In the genomic region with DNA sequence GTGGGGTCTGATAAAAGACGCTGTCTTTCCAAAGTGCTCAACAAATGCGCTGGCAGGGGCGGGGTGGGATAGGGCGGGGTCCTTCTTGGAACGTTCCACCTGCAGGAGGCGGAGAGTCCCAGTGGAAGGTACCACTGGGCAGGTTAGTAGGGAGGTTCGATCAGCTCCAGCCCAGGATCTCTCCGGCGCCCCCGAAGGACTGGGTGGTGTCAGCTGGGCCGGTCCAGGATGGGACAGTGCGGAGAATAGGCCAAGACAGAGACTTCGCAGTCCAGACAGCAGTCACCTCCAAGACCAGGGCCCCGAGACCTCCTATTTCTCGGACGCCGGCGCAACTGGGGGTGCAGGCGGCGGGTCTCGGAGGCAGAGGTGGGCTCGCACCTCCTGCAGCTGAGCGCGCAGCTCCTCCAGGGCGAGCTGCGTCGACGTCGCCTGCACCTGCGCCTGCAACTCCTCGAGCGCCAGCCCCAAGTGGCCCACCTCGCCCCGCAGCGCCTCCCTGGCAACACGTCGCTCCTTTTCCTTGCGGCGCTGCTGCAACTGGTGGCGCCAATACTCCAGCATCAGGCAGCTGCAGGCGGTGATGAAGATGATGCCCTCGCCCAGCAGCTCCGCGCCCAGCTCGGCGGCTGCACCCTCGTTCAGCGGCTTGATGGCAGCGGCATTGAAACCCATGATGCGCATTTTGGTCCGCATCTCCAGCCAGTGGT, we compare ENCODE assay signal across 9 cellular contexts. TPM values are rescaled to one million over a fixed set of nuclear protein-coding genes. Genes with fewer than 3 reads are reported as not detected.
DNase-seq lines count a peak whose midpoint lies in the region; ATAC-seq and TF ChIP-seq lines count a peak whose summit lies in the region.
"Had no signal": no experiment of that assay in that cellular context is flagged by ENCODE, and none has a peak within 500 bp of the region (broad histone marks: within the 10 kb centered on the region; RNA-seq: fewer than 3 reads in every experiment).

No MANE protein-coding gene starts in this region.

- TF ChIP-seq RAD21 in SK-N-SH (IDR thresholded peaks at IDR 0.05; ENCODE audit: low read length) = no peak

- H2AFZ ChIP-seq in SK-N-SH (ENCODE audit: low read depth) = no peak overlapping the region

- H3K4me1 ChIP-seq in SK-N-SH (ENCODE audit: control insufficient read depth in 1 of 2, insufficient read depth in 2 of 2, low read depth in 1 of 2, low read length in 1 of 2) = no peaks in the 10 kb centered on the region; a peak in 1 of 4 replicates
- H3K4me1 ChIP-seq in right cardiac atrium (ENCODE audit: control insufficient read depth, insufficient read depth, low read length) = peaks cover 4% of the 10 kb centered on the region
- H3K4me1 ChIP-seq in rectal smooth muscle tissue (ENCODE audit: control insufficient read depth, insufficient read depth, low read length) = no peaks in the 10 kb centered on the region

- H3K27ac ChIP-seq in SK-N-SH (ENCODE audit: low read depth in 2 of 2, low read length in 1 of 2) (no peak overlapping the region), right cardiac atrium (ENCODE audit: low read length) (no peak overlapping the region), rectal smooth muscle tissue (ENCODE audit: low read depth, low read length) (no peak overlapping the region)
- H3K27ac ChIP-seq: BLaER1 treated with 17β-estradiol and CSF1 and Interleukin-3, amounts not matched to agents 10 nM and 100 nM had no signal

- no peaks in the 10 kb centered on the region for H3K9me2 ChIP-seq in SK-N-SH

- H4K20me1 ChIP-seq in SK-N-SH (ENCODE audit: insufficient read depth) = peaks cover 9% of the 10 kb centered on the region; the same call in 1 of the 2 replicates

- H3K9ac ChIP-seq in SK-N-SH (no peak overlapping the region), rectal smooth muscle tissue (ENCODE audit: low read length) (no peak overlapping the region)
- H3K9ac ChIP-seq: BLaER1 treated with 17β-estradiol and CSF1 and Interleukin-3, amounts not matched to agents 10 nM and 100 nM had no signal

- no peak for TF ChIP-seq EP300 in SK-N-SH (IDR thresholded peaks at IDR 0.05; ENCODE audit: borderline replicate concordance in 1 of 2, low read depth in 1 of 2, low read length in 1 of 2)

- H3K27me3 ChIP-seq in SK-N-SH (ENCODE audit: insufficient read depth) (no peaks in the 10 kb centered on the region), right cardiac atrium (ENCODE audit: control insufficient read depth, insufficient read depth) (no peaks in the 10 kb centered on the region), rectal smooth muscle tissue (ENCODE audit: control insufficient read depth, insufficient read depth, low read length) (no peaks in the 10 kb centered on the region)
- H3K27me3 ChIP-seq: BLaER1 treated with 17β-estradiol and CSF1 and Interleukin-3, amounts not matched to agents 10 nM and 100 nM had no signal

- intact Hi-C loops in right cardiac atrium (cut with DNase I) = loop anchor here in 3 of 4 donors (10.0 kb wide), 2 partner anchors 46 to 116 kb away; no protein-coding TSS in a partner anchor

- H3K36me3 ChIP-seq in SK-N-SH (replicated peaks in 1 of 2; ENCODE audit: control insufficient read depth in 1 of 2, insufficient read depth in 2 of 2, low read length in 1 of 2) = peaks cover 20 to 37% of the 10 kb centered on the region in 2 experiments
- H3K36me3 ChIP-seq in rectal smooth muscle tissue (ENCODE audit: control insufficient read depth, insufficient read depth, low read length) = peaks cover 21% of the 10 kb centered on the region

- no peak for TF ChIP-seq CTCF in SK-N-SH (IDR thresholded peaks at IDR 0.05)

- peaks cover 21% of the 10 kb centered on the region for H3F3A ChIP-seq in SK-N-SH (replicated peaks; ENCODE audit: insufficient read depth)

- H3K4me2 ChIP-seq in SK-N-SH = no peak overlapping the region
- H3K4me2 ChIP-seq: BLaER1 treated with 17β-estradiol and CSF1 and Interleukin-3, amounts not matched to agents 10 nM and 100 nM had no signal

- H3K79me2 ChIP-seq in SK-N-SH (ENCODE audit: insufficient read depth) = no peaks in the 10 kb centered on the region

- DNase-seq in activated CD4-positive, alpha-beta T cell treated with anti-CD3 and anti-CD28 coated beads for 48 hours = peak; percentile 40
- DNase-seq in activated CD4-positive, alpha-beta T cell treated with anti-CD3 and anti-CD28 coated beads for 1 hour = no peak
- DNase-seq in SK-N-SH (no peak), right cardiac atrium (peak in 1 of 3 donors; percentile 57), NOMO-1 treated with DMSO at 0.1 percent for 48 hours (lab: John Stamatoyannopoulos, UW; ENCODE audit: unreplicated experiment) (no peak)

- WGBS in SK-N-SH (ENCODE audit: low lambda C conversion rate) = 73% methylated on average over 37 of the region's 51 CpGs
- 8% methylated on average over 51 of the region's 51 CpGs for WGBS in right cardiac atrium

- CTCF ChIA-PET in SK-N-SH (lab: Yijun Ruan, JAX) = interaction anchor here (1.1 to 1.5 kb wide), 3 partner anchors 28 to 114 kb away, joined by 3 to 4 read pairs (median 3); no protein-coding TSS in a partner anchor

- H3K4me3 ChIP-seq in SK-N-SH (ENCODE audit: low read depth in 2 of 2, low read length in 1 of 2) (no peak overlapping the region), right cardiac atrium (ENCODE audit: low read length) (no peak overlapping the region), rectal smooth muscle tissue (ENCODE audit: low read length) (peak overlapping the region; percentile 45)
- H3K4me3 ChIP-seq: BLaER1 treated with 17β-estradiol and CSF1 and Interleukin-3, amounts not matched to agents 10 nM and 100 nM had no signal

- H3K9me3 ChIP-seq in SK-N-SH (no peaks in the 10 kb centered on the region), right cardiac atrium (ENCODE audit: control insufficient read depth, low read length) (no peaks in the 10 kb centered on the region)

- POLR2A ChIA-PET in SK-N-SH (lab: Yijun Ruan, JAX) = no interaction called here

- ATAC-seq in right cardiac atrium (peak; percentile 27 to 45), GM19324 (IDR thresholded peaks at IDR 0.05; ENCODE audit: low FRiP score, unreplicated experiment) (no peak), GM19351 (IDR thresholded peaks at IDR 0.05; ENCODE audit: unreplicated experiment) (no peak)

TF ChIP-seq in SK-N-SH, 30 proteins besides CTCF, POLR2A, EP300 and RAD21:
- TF ChIP-seq POLR2AphosphoS5 (IDR thresholded peaks at IDR 0.05; ENCODE audit: low read depth, low read length) = 0 out of 2 replicates have a peak, but pooled peaks have one; percentile 5
- TF ChIP-seq RFX5 (IDR thresholded peaks at IDR 0.05; ENCODE audit: low read length) = no peak
TF ChIP-seq in SK-N-SH: peak in this region for 1.

RNA-seq across cellular contexts. Expression of gene VASP, which starts 21.6 kb away (rescaled TPM):
- 31.6 and 37.8 TPM in 2 replicates for polyA plus RNA-seq in SK-N-SH (2012; rRNA removed)
- polyA plus RNA-seq in SK-N-SH (2012; cell fraction: cytosol; rRNA removed) = 26.2 and 30.0 TPM in 2 replicates
- polyA plus RNA-seq in SK-N-SH (2012; cell fraction: nucleus; rRNA removed) = 54.0 and 62.4 TPM in 2 replicates
- total RNA-seq in right cardiac atrium = 10 to 100 TPM; 44.1 to 85.4 (median 47.4) TPM
- 42.2 TPM for polyA plus RNA-seq in right cardiac atrium

RNA-seq across cellular contexts. Expression of gene PPM1N, which starts 30.7 kb away (rescaled TPM):
- polyA plus RNA-seq in SK-N-SH (2012; rRNA removed) (10.3 and 10.9 TPM in 2 replicates), right cardiac atrium (0.91 TPM)
- polyA plus RNA-seq in SK-N-SH (2012; cell fraction: cytosol; rRNA removed) = 6.8 and 8.2 TPM in 2 replicates
- 19.9 and 24.3 TPM in 2 replicates for polyA plus RNA-seq in SK-N-SH (2012; cell fraction: nucleus; rRNA removed)
- under 1 TPM in 2 of 4 donors, not detected in 2; 0.24 to 0.96 TPM for total RNA-seq in right cardiac atrium

RNA-seq across cellular contexts. Expression of gene RTN2, which starts 32.1 kb away (rescaled TPM):
- 6.8 and 7.0 TPM in 2 replicates for polyA plus RNA-seq in SK-N-SH (2012; rRNA removed)
- 4.3 and 6.8 TPM in 2 replicates for polyA plus RNA-seq in SK-N-SH (2012; cell fraction: cytosol; rRNA removed)
- polyA plus RNA-seq in SK-N-SH (2012; cell fraction: nucleus; rRNA removed) = 8.6 and 11.9 TPM in 2 replicates
- 10 to 100 TPM; 18.7 to 26.4 (median 20.4) TPM for total RNA-seq in right cardiac atrium
- polyA plus RNA-seq in right cardiac atrium = 20.2 TPM

RNA-seq across cellular contexts. Expression of gene OPA3, which starts 55.7 kb away (rescaled TPM):
- polyA plus RNA-seq in SK-N-SH (2012; rRNA removed) (10.0 and 11.1 TPM in 2 replicates), right cardiac atrium (17.5 TPM)
- 6.0 and 6.6 TPM in 2 replicates for polyA plus RNA-seq in SK-N-SH (2012; cell fraction: cytosol; rRNA removed)
- 10.7 and 12.1 TPM in 2 replicates for polyA plus RNA-seq in SK-N-SH (2012; cell fraction: nucleus; rRNA removed)
- total RNA-seq in right cardiac atrium = 10 to 100 TPM; 20.7 to 27.6 (median 24.1) TPM

Comparison
In these comparisons a context has a peak if more than half of its experiments do, and no peak if none do; other contexts are left out.
1. ATAC-seq: peak in right cardiac atrium (2 of 2); none in GM19324 (single experiment) and GM19351 (single experiment).